Comparison of ENCODE assay signal across 33 cellular contexts in the genomic region with DNA sequence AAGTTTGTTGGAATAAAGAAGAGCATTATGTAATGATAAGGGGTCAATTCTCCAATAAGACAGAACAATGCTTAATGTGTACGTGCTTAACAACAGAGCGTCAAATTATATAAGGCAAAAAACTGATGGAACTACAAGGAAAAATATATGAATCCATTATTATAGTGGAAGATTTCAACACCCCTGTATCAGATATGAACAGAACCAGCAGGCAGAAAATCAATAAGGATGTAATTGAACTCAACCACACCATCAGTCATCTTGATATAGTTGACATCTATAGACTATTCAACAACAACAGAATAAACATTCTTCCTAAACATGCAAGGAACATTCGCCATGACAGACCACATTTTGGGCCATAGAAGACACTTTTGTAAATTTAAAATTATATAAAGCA.
"Had no signal": no experiment of that assay in that cellular context is flagged by ENCODE, and none has a peak within 500 bp of the region (broad histone marks: within the 10 kb centered on the region; RNA-seq: fewer than 3 reads in every experiment).

No MANE protein-coding gene starts in this region.

- H3K27ac Mint-ChIP-seq: activated B cell treated with CpG ODN at 0.5 μM for 24 hours; activated CD8-positive, alpha-beta T cell treated with anti-CD3 and anti-CD28 coated beads for 36 hours; activated naive CD4-positive, alpha-beta T cell treated with anti-CD3 and anti-CD28 coated beads, Interleukin-2, amount 10 ng/mL, durations not matched to agents 7 days and 5 days; activated naive CD4-positive, alpha-beta T cell treated with anti-CD3 and anti-CD28 coated beads, Interleukin-2, amount 50 U/mL, for 72 hours; activated naive CD8-positive, alpha-beta T cell treated with anti-CD3 and anti-CD28 coated beads, Interleukin-2, amount 10 ng/mL, durations not matched to agents 7 days and 5 days; brain; dendritic cell treated with granulocyte-macrophage colony-stimulating factor and Interleukin-4, amounts not matched to agents 40 ng/mL and 50 ng/mL, for 4 days; T-helper 2 cell treated with Interferon-gamma antibody and Interleukin-4, amounts not matched to agents 5 μg/mL and 100 μg/mL, for 36 hours had no signal

- ATAC-seq: activated CD4-positive, CD25-positive, alpha-beta regulatory T cell treated with anti-CD3 and anti-CD28 coated beads, Interleukin-2, amount 50 U/mL, for 24 hours; activated CD8-positive, alpha-beta T cell treated with anti-CD3 and anti-CD28 coated beads for 36 hours; activated naive CD4-positive, alpha-beta T cell treated with anti-CD3 and anti-CD28 coated beads, Interleukin-2, amount 50 U/mL, for 72 hours; foreskin keratinocyte; gastrocnemius medialis; heart left ventricle had no signal

- H3K9me3 ChIP-seq: ascending aorta, breast epithelium, esophagus muscularis mucosa, gastrocnemius medialis, heart left ventricle had no signal

- H3K27me3 Mint-ChIP-seq: activated B cell treated with CpG ODN at 0.5 μM for 24 hours; activated CD8-positive, alpha-beta T cell treated with anti-CD3 and anti-CD28 coated beads for 36 hours had no signal

- H3K36me3 Mint-ChIP-seq: activated naive CD8-positive, alpha-beta T cell treated with anti-CD3 and anti-CD28 coated beads, Interleukin-2, amount 10 ng/mL, durations not matched to agents 7 days and 5 days; brain had no signal

- DNase-seq: activated B cell treated with CpG ODN at 0.5 μM for 24 hours; activated CD4-positive, alpha-beta T cell treated with anti-CD3 and anti-CD28 coated beads for 48 hours; activated CD4-positive, alpha-beta T cell treated with anti-CD3 and anti-CD28 coated beads, Interleukin-2, amount 50 U/mL, for 1 hour; activated CD4-positive, alpha-beta T cell treated with anti-CD3 and anti-CD28 coated beads, Interleukin-2, amount 50 U/mL, for 48 hours; activated CD8-positive, alpha-beta memory T cell treated with anti-CD3 and anti-CD28 coated beads for 24 hours; activated CD8-positive, alpha-beta T cell treated with anti-CD3 and anti-CD28 coated beads for 36 hours; activated gamma-delta T cell; activated naive CD4-positive, alpha-beta T cell; activated naive CD4-positive, alpha-beta T cell treated with anti-CD3 and anti-CD28 coated beads, Interleukin-2, amount 10 ng/mL, durations not matched to agents 7 days and 5 days; activated naive CD8-positive, alpha-beta T cell treated with anti-CD3 and anti-CD28 coated beads, Interleukin-2, amount 10 ng/mL, durations not matched to agents 7 days and 5 days; activated T-cell treated with anti-CD3 and anti-CD28 coated beads, Interleukin-2, amount 50 U/mL, for 1 hour; activated T-cell treated with anti-CD3 and anti-CD28 coated beads, Interleukin-2, amount 50 U/mL, for 48 hours; central memory CD4-positive, alpha-beta T cell; dorsolateral prefrontal cortex; effector memory CD4-positive, alpha-beta T cell; erythroblast; foreskin keratinocyte; gastrocnemius medialis; glutamatergic neuron; heart left ventricle; hypothalamus; T1000; WERI-Rb-1 had no signal

- H3K36me3 ChIP-seq: ascending aorta, breast epithelium, cardiac muscle cell, esophagus muscularis mucosa, gastrocnemius medialis, heart left ventricle, WERI-Rb-1 had no signal

- H3K9me3 Mint-ChIP-seq: activated B cell treated with CpG ODN at 0.5 μM for 24 hours; activated CD8-positive, alpha-beta T cell treated with anti-CD3 and anti-CD28 coated beads for 36 hours; activated naive CD4-positive, alpha-beta T cell treated with anti-CD3 and anti-CD28 coated beads, Interleukin-2, amount 10 ng/mL, durations not matched to agents 7 days and 5 days; activated naive CD4-positive, alpha-beta T cell treated with anti-CD3 and anti-CD28 coated beads, Interleukin-2, amount 50 U/mL, for 72 hours; activated naive CD8-positive, alpha-beta T cell treated with anti-CD3 and anti-CD28 coated beads, Interleukin-2, amount 10 ng/mL, durations not matched to agents 7 days and 5 days; dendritic cell treated with granulocyte-macrophage colony-stimulating factor and Interleukin-4, amounts not matched to agents 40 ng/mL and 50 ng/mL, for 4 days; T-helper 2 cell treated with Interferon-gamma antibody and Interleukin-4, amounts not matched to agents 5 μg/mL and 100 μg/mL, for 36 hours had no signal

- H3K4me3 ChIP-seq: ascending aorta, breast epithelium, cardiac muscle cell, coronary artery, dorsolateral prefrontal cortex, esophagus muscularis mucosa, gastrocnemius medialis, heart left ventricle had no signal

- H3K27ac ChIP-seq: ascending aorta, breast epithelium, cardiac muscle cell, coronary artery, dorsolateral prefrontal cortex, esophagus muscularis mucosa, foreskin keratinocyte, gastrocnemius medialis, heart left ventricle, WERI-Rb-1 had no signal

- H3K4me3 Mint-ChIP-seq: activated B cell treated with CpG ODN at 0.5 μM for 24 hours; activated CD8-positive, alpha-beta T cell treated with anti-CD3 and anti-CD28 coated beads for 36 hours; activated naive CD4-positive, alpha-beta T cell treated with anti-CD3 and anti-CD28 coated beads, Interleukin-2, amount 10 ng/mL, durations not matched to agents 7 days and 5 days; activated naive CD8-positive, alpha-beta T cell treated with anti-CD3 and anti-CD28 coated beads, Interleukin-2, amount 10 ng/mL, durations not matched to agents 7 days and 5 days; dendritic cell treated with granulocyte-macrophage colony-stimulating factor and Interleukin-4, amounts not matched to agents 40 ng/mL and 50 ng/mL, for 4 days; T-helper 2 cell treated with Interferon-gamma antibody and Interleukin-4, amounts not matched to agents 5 μg/mL and 100 μg/mL, for 36 hours had no signal
